1 cellular context compared by ENCODE assay signal in genomic region chr2:231200805-231201474, GRCh38.
TF ChIP-seq lines count a peak whose summit lies in the region.

No MANE protein-coding gene starts in this region.

TF ChIP-seq in K562, 482 proteins besides CTCF, POLR2A, EP300 and RAD21:
- TF ChIP-seq SMARCE1 (IDR thresholded peaks at IDR 0.05) (peak; percentile 85), RCOR1 (IDR thresholded peaks at IDR 0.05; ENCODE audit: borderline replicate concordance in 1 of 2, low read depth in 2 of 2, low read length in 2 of 2) (peak in 1 of 2 experiments; percentile 76; a peak in 2 of 4 replicates), MAFF (IDR thresholded peaks at IDR 0.05; ENCODE audit: low read length) (0 out of 2 replicates have a peak, but pooled peaks have one; percentile 6), LEF1 (IDR thresholded peaks at IDR 0.05) (peak; percentile 29; the same call in 1 of the 2 replicates), ZNF316 (IDR thresholded peaks at IDR 0.05) (peak; percentile 55; the same call in 1 of the 2 replicates), MAFK (IDR thresholded peaks at IDR 0.05; ENCODE audit: low read length) (peak; percentile 44; the same call in 1 of the 2 replicates), ARID1B (IDR thresholded peaks at IDR 0.05) (peak; percentile 78), ZNF785 (CRISPR knock-in tag; IDR thresholded peaks at IDR 0.05) (no peak), NFE2L1 (tag; IDR thresholded peaks at IDR 0.05; ENCODE audit: borderline replicate concordance, low read depth) (no peak), DNMT1 (IDR thresholded peaks at IDR 0.05) (no peak), JUN (IDR thresholded peaks at IDR 0.05; ENCODE audit: borderline replicate concordance, low read depth, low read length) (peak; percentile 83), JUN (CRISPR knock-in tag; IDR thresholded peaks at IDR 0.05; ENCODE audit: borderline replicate concordance) (no peak), ATF7 (IDR thresholded peaks at IDR 0.05) (no peak), JUND (IDR thresholded peaks at IDR 0.05; ENCODE audit: borderline replicate concordance, low read depth, low read length) (peak; percentile 94), JUND (tag; IDR thresholded peaks at IDR 0.05; ENCODE audit: borderline replicate concordance, low read depth, low read length) (peak; percentile 91; the same call in 2 of the 3 replicates), C11orf30 (IDR thresholded peaks at IDR 0.05; ENCODE audit: low read depth) (peak; percentile 69; the same call in 1 of the 2 replicates), TCFL5 (CRISPR knock-in tag; conservative IDR thresholded peaks at IDR 0.05) (no peak), ZNF277 (CRISPR knock-in tag; IDR thresholded peaks at IDR 0.05; ENCODE audit: borderline replicate concordance) (no peak), TCF7 (IDR thresholded peaks at IDR 0.05; ENCODE audit: borderline replicate concordance) (no peak), EHMT2 (IDR thresholded peaks at IDR 0.05) (peak; percentile 38; the same call in 1 of the 2 replicates), ZNF740 (CRISPR knock-in tag; IDR thresholded peaks at IDR 0.05) (peak; percentile 76), ZNF740 (tag; IDR thresholded peaks at IDR 0.05) (peak in 1 of 2 experiments; percentile 71; a peak in 2 of 4 replicates), MAFG (tag; conservative IDR thresholded peaks at IDR 0.05) (peak; percentile 48; the same call in 1 of the 2 replicates), BRCA1 (IDR thresholded peaks at IDR 0.05) (no peak), BRCA1 (CRISPR knock-in tag; IDR thresholded peaks at IDR 0.05) (no peak), ESRRA (IDR thresholded peaks at IDR 0.05; ENCODE audit: borderline replicate concordance, low read depth) (no peak), POLR3A (IDR thresholded peaks at IDR 0.05; ENCODE audit: borderline replicate concordance, extremely low read depth, insufficient read depth, insufficient read length) (no peak), ATF3 (IDR thresholded peaks at IDR 0.05) (peak; percentile 88), ATF3 (CRISPR knock-in tag; conservative IDR thresholded peaks at IDR 0.05) (no peak), SMARCA4 (IDR thresholded peaks at IDR 0.05) (peak; percentile 92), RBM25 (IDR thresholded peaks at IDR 0.05; ENCODE audit: low read depth, low read length, severe bottlenecking) (no peak), NRF1 (conservative IDR thresholded peaks at IDR 0.05 in 1 of 2, IDR thresholded peaks at IDR 0.05 in 1 of 2) (peak in 1 of 2 experiments; percentile 28; a peak in 2 of 4 replicates), DPF2 (IDR thresholded peaks at IDR 0.05) (peak; percentile 85), RBM22 (IDR thresholded peaks at IDR 0.05; ENCODE audit: low read depth, low read length, poor library complexity, severe bottlenecking) (no peak), NFE2 (IDR thresholded peaks at IDR 0.05; ENCODE audit: low read depth) (peak; percentile 78), SMARCC2 (IDR thresholded peaks at IDR 0.05; ENCODE audit: low read depth) (peak; percentile 53; the same call in 1 of the 2 replicates), JUNB (CRISPR knock-in tag; conservative IDR thresholded peaks at IDR 0.05) (0 out of 2 replicates have a peak, but pooled peaks have one; percentile 17), FOSL1 (tag; conservative IDR thresholded peaks at IDR 0.05) (peak; percentile 88), KDM1A (IDR thresholded peaks at IDR 0.05) (0 out of 4 replicates have a peak, but pooled peaks of 1 of the 2 experiments have one; percentile 10), RNF219 (CRISPR knock-in tag; IDR thresholded peaks at IDR 0.05) (no peak), PRDM10 (IDR thresholded peaks at IDR 0.05; ENCODE audit: partially characterized antibody) (peak; percentile 43), ZC3H8 (IDR thresholded peaks at IDR 0.05) (no peak), ZNF384 (IDR thresholded peaks at IDR 0.05; ENCODE audit: low read depth, low read length) (peak; percentile 76), ATF6 (CRISPR knock-in tag; IDR thresholded peaks at IDR 0.05) (no peak), VEZF1 (CRISPR knock-in tag; IDR thresholded peaks at IDR 0.05) (peak; percentile 82), YBX1 (IDR thresholded peaks at IDR 0.05) (no peak), MITF (IDR thresholded peaks at IDR 0.05) (no peak)
